Comparison of ENCODE assay signal across 34 cellular contexts in the genomic region with DNA sequence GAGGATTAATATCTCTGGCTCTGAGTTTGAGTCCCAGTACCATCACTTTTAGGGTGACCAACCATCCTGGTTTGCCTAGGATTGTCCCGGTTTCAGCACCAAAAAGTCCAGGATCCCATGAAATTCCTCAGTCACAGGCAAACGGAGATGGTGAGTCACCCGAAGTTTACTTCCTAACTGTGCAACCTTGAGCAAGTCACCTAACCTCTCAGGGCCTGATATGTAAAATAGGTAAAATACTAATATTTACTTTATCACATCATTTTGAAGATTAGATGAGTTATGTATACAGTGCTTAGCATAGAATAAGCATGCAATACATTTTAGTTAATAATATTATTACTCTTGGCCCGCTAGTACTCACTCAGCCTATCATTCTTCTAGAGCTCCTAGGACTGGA.
"Had no signal": no experiment of that assay in that cellular context is flagged by ENCODE, and none has a peak within 500 bp of the region (broad histone marks: within the 10 kb centered on the region; RNA-seq: fewer than 3 reads in every experiment).

No MANE protein-coding gene starts in this region.

- H3K4me1 Mint-ChIP-seq: activated CD4-positive, alpha-beta memory T cell treated with anti-CD3 and anti-CD28 coated beads, Interleukin-2, amount 10 ng/mL, durations not matched to agents 7 days and 5 days; activated CD4-positive, alpha-beta T cell treated with anti-CD3 and anti-CD28 coated beads for 36 hours; activated CD4-positive, alpha-beta T cell treated with anti-CD3 and anti-CD28 coated beads, Interleukin-2, amount 10 ng/mL, durations not matched to agents 7 days and 5 days; activated CD8-positive, alpha-beta memory T cell treated with anti-CD3 and anti-CD28 coated beads, Interleukin-2, amount 10 ng/mL, durations not matched to agents 7 days and 5 days; activated naive CD4-positive, alpha-beta T cell treated with anti-CD3 and anti-CD28 coated beads, Interleukin-2, amount 10 ng/mL, durations not matched to agents 7 days and 5 days; activated naive CD4-positive, alpha-beta T cell treated with anti-CD3 and anti-CD28 coated beads, Interleukin-2, amount 50 U/mL, for 24 hours; WTC11 had no signal

- H3K9me3 ChIP-seq: adrenal gland, body of pancreas, breast epithelium had no signal

- H3K4me1 ChIP-seq: adrenal gland, breast epithelium had no signal

- H3K27me3 Mint-ChIP-seq: activated CD4-positive, alpha-beta T cell treated with anti-CD3 and anti-CD28 coated beads for 36 hours; activated CD4-positive, alpha-beta T cell treated with anti-CD3 and anti-CD28 coated beads, Interleukin-2, amount 10 ng/mL, durations not matched to agents 7 days and 5 days; activated CD8-positive, alpha-beta memory T cell treated with anti-CD3 and anti-CD28 coated beads, Interleukin-2, amount 10 ng/mL, durations not matched to agents 7 days and 5 days; activated naive CD4-positive, alpha-beta T cell treated with anti-CD3 and anti-CD28 coated beads, Interleukin-2, amount 10 ng/mL, durations not matched to agents 7 days and 5 days had no signal

- H3K27me3 ChIP-seq: adrenal gland, body of pancreas, brain microvascular endothelial cell, breast epithelium had no signal

- H3K4me3 Mint-ChIP-seq: activated CD4-positive, alpha-beta memory T cell treated with anti-CD3 and anti-CD28 coated beads, Interleukin-2, amount 10 ng/mL, durations not matched to agents 7 days and 5 days; activated CD4-positive, alpha-beta T cell treated with anti-CD3 and anti-CD28 coated beads for 36 hours; activated CD4-positive, alpha-beta T cell treated with anti-CD3 and anti-CD28 coated beads, Interleukin-2, amount 10 ng/mL, durations not matched to agents 7 days and 5 days; activated CD8-positive, alpha-beta memory T cell treated with anti-CD3 and anti-CD28 coated beads, Interleukin-2, amount 10 ng/mL, durations not matched to agents 7 days and 5 days; activated CD8-positive, alpha-beta T cell treated with anti-CD3 and anti-CD28 coated beads, Interleukin-2, amount 10 ng/mL, durations not matched to agents 7 days and 5 days; activated naive CD4-positive, alpha-beta T cell treated with anti-CD3 and anti-CD28 coated beads, Interleukin-2, amount 10 ng/mL, durations not matched to agents 7 days and 5 days; activated naive CD4-positive, alpha-beta T cell treated with anti-CD3 and anti-CD28 coated beads, Interleukin-2, amount 50 U/mL, for 24 hours; activated naive CD8-positive, alpha-beta T cell; activated T-cell treated with anti-CD3 and anti-CD28 coated beads, Interleukin-2, amount 50 U/mL, for 24 hours; T-helper 1 cell treated with Interleukin-12 subunit alpha and Interleukin-12 subunit beta and Interleukin-4 antibody, amounts not matched to agents 30 μg/mL and 1 μg/mL, for 36 hours; T-helper 2 cell treated with Interferon-gamma antibody and Interleukin-4, amounts not matched to agents 5 μg/mL and 100 μg/mL, for 36 hours; WTC11 had no signal

- H3K9me3 Mint-ChIP-seq: activated CD4-positive, alpha-beta memory T cell treated with anti-CD3 and anti-CD28 coated beads, Interleukin-2, amount 10 ng/mL, durations not matched to agents 7 days and 5 days; activated CD4-positive, alpha-beta T cell treated with anti-CD3 and anti-CD28 coated beads, Interleukin-2, amount 10 ng/mL, durations not matched to agents 7 days and 5 days; activated naive CD4-positive, alpha-beta T cell treated with anti-CD3 and anti-CD28 coated beads, Interleukin-2, amount 10 ng/mL, durations not matched to agents 7 days and 5 days; activated naive CD4-positive, alpha-beta T cell treated with anti-CD3 and anti-CD28 coated beads, Interleukin-2, amount 50 U/mL, for 24 hours; activated T-cell treated with anti-CD3 and anti-CD28 coated beads, Interleukin-2, amount 50 U/mL, for 24 hours; activated T-helper 2 cell treated with anti-CD3 and anti-CD28 coated beads, Interferon-gamma antibody, Interleukin-2, Interleukin-4, amounts not matched to agents 10 μg/mL and 5 μg/mL and 100 μg/mL, durations not matched to agents 14 hours and 24 hours and 36 hours; T-helper 1 cell treated with Interleukin-12 subunit alpha and Interleukin-12 subunit beta and Interleukin-4 antibody, amounts not matched to agents 30 μg/mL and 1 μg/mL, for 36 hours; T-helper 2 cell treated with Interferon-gamma antibody and Interleukin-4, amounts not matched to agents 5 μg/mL and 100 μg/mL, for 36 hours had no signal

- H3K36me3 ChIP-seq: adrenal gland, brain microvascular endothelial cell, breast epithelium, WERI-Rb-1 had no signal

- DNase-seq: activated CD4-positive, alpha-beta memory T cell treated with anti-CD3 and anti-CD28 coated beads, Interleukin-2, amount 10 ng/mL, durations not matched to agents 7 days and 5 days; activated CD4-positive, alpha-beta T cell treated with anti-CD3 and anti-CD28 coated beads for 1 hour; activated CD4-positive, alpha-beta T cell treated with anti-CD3 and anti-CD28 coated beads for 36 hours; activated CD4-positive, alpha-beta T cell treated with anti-CD3 and anti-CD28 coated beads for 48 hours; activated CD4-positive, alpha-beta T cell treated with anti-CD3 and anti-CD28 coated beads, Interleukin-2, amount 10 ng/mL, durations not matched to agents 7 days and 5 days; activated CD4-positive, alpha-beta T cell treated with anti-CD3 and anti-CD28 coated beads, Interleukin-2, amount 50 U/mL, for 48 hours; activated CD4-positive, CD25-positive, alpha-beta regulatory T cell; activated CD8-positive, alpha-beta memory T cell treated with anti-CD3 and anti-CD28 coated beads for 24 hours; activated CD8-positive, alpha-beta memory T cell treated with anti-CD3 and anti-CD28 coated beads, Interleukin-2, amount 10 ng/mL, durations not matched to agents 7 days and 5 days; activated CD8-positive, alpha-beta memory T cell treated with anti-CD3 and anti-CD28 coated beads, Interleukin-2, amount 50 U/mL, for 48 hours; activated CD8-positive, alpha-beta T cell treated with anti-CD3 and anti-CD28 coated beads, Interleukin-2, amount 10 ng/mL, durations not matched to agents 7 days and 5 days; activated effector memory CD4-positive, alpha-beta T cell treated with Interleukin-2 at 50 U/mL for 16 hours; activated gamma-delta T cell; activated naive CD4-positive, alpha-beta T cell treated with anti-CD3 and anti-CD28 coated beads, Interleukin-2, amount 10 ng/mL, durations not matched to agents 7 days and 5 days; activated naive CD4-positive, alpha-beta T cell treated with Interleukin-2 at 50 U/mL for 16 hours; activated T-cell treated with anti-CD3 and anti-CD28 coated beads, Interleukin-2, amount 50 U/mL, for 24 hours; activated T-cell treated with anti-CD3 and anti-CD28 coated beads, Interleukin-2, amount 50 U/mL, for 48 hours; adrenal gland; amniotic stem cell; aorta; body of pancreas; brain microvascular endothelial cell; central memory CD4-positive, alpha-beta T cell; T-helper 1 cell; T-helper 2 cell; T-helper 9 cell; WERI-Rb-1 had no signal

- H3K27ac ChIP-seq: adrenal gland, body of pancreas, brain microvascular endothelial cell, breast epithelium, WERI-Rb-1 had no signal

- H3K4me3 ChIP-seq: adrenal gland, body of pancreas, breast epithelium had no signal

- H3K27ac Mint-ChIP-seq: activated CD4-positive, alpha-beta memory T cell treated with anti-CD3 and anti-CD28 coated beads, Interleukin-2, amount 10 ng/mL, durations not matched to agents 7 days and 5 days; activated CD4-positive, alpha-beta T cell treated with anti-CD3 and anti-CD28 coated beads for 36 hours; activated CD4-positive, alpha-beta T cell treated with anti-CD3 and anti-CD28 coated beads, Interleukin-2, amount 10 ng/mL, durations not matched to agents 7 days and 5 days; activated CD8-positive, alpha-beta memory T cell treated with anti-CD3 and anti-CD28 coated beads, Interleukin-2, amount 10 ng/mL, durations not matched to agents 7 days and 5 days; activated CD8-positive, alpha-beta T cell treated with anti-CD3 and anti-CD28 coated beads, Interleukin-2, amount 10 ng/mL, durations not matched to agents 7 days and 5 days; activated naive CD4-positive, alpha-beta T cell treated with anti-CD3 and anti-CD28 coated beads, Interleukin-2, amount 10 ng/mL, durations not matched to agents 7 days and 5 days; activated naive CD4-positive, alpha-beta T cell treated with anti-CD3 and anti-CD28 coated beads, Interleukin-2, amount 50 U/mL, for 24 hours; activated naive CD8-positive, alpha-beta T cell; activated T-cell treated with anti-CD3 and anti-CD28 coated beads, Interleukin-2, amount 50 U/mL, for 24 hours; activated T-helper 2 cell treated with anti-CD3 and anti-CD28 coated beads, Interferon-gamma antibody, Interleukin-2, Interleukin-4, amounts not matched to agents 10 μg/mL and 5 μg/mL and 100 μg/mL, durations not matched to agents 14 hours and 24 hours and 36 hours; T-helper 1 cell treated with Interleukin-12 subunit alpha and Interleukin-12 subunit beta and Interleukin-4 antibody, amounts not matched to agents 30 μg/mL and 1 μg/mL, for 36 hours; T-helper 2 cell treated with Interferon-gamma antibody and Interleukin-4, amounts not matched to agents 5 μg/mL and 100 μg/mL, for 36 hours; WTC11 had no signal

- H3K36me3 Mint-ChIP-seq: activated CD8-positive, alpha-beta memory T cell treated with anti-CD3 and anti-CD28 coated beads, Interleukin-2, amount 10 ng/mL, durations not matched to agents 7 days and 5 days; activated naive CD4-positive, alpha-beta T cell treated with anti-CD3 and anti-CD28 coated beads, Interleukin-2, amount 10 ng/mL, durations not matched to agents 7 days and 5 days; activated naive CD4-positive, alpha-beta T cell treated with anti-CD3 and anti-CD28 coated beads, Interleukin-2, amount 50 U/mL, for 24 hours; activated naive CD8-positive, alpha-beta T cell; WTC11 had no signal
